Comparison of ENCODE assay signal across 33 cellular contexts in the genomic region with DNA sequence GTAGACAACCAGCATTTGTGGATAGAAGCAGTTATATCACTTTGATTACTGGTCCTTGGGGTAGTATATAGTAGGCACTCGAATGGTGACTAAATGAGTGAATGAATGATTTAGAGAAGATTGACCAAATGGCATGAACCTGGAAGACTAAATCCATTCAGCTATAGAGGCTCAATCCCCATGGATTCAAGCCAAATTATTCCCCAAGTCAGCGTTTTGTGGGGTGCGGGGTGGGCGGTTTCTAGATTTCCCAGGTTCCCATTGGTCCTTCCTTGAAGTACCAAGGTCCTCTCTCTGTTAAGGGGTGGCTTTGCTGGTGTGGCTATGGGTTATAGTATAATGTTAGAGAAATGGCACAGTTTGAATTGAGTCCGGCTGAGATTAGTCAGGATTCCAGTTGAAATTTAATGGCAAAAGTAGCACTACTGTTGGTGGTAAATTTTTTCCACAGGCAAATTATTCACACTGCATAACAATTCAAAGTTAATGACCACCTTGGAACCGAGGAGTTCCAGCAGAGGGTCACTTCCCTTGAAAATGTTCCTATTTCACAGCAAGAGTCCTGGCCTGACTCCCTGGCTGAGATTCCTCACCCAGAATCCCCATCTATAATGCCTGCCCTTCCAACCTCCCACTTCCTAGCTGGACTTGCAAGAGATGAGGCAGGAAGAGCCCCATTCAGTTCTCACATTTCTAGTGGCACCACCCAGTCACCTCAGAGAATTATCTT. TPM values are rescaled to one million over a fixed set of nuclear protein-coding genes. Genes with fewer than 3 reads are reported as not detected.
"Had no signal": no experiment of that assay in that cellular context is flagged by ENCODE, and none has a peak within 500 bp of the region (broad histone marks: within the 10 kb centered on the region; RNA-seq: fewer than 3 reads in every experiment).

No MANE protein-coding gene starts in this region.

- ATAC-seq: activated CD4-positive, CD25-positive, alpha-beta regulatory T cell treated with anti-CD3 and anti-CD28 coated beads, Interleukin-2, amount 50 U/mL, for 24 hours; activated CD8-positive, alpha-beta T cell treated with anti-CD3 and anti-CD28 coated beads for 36 hours; activated naive CD4-positive, alpha-beta T cell treated with anti-CD3 and anti-CD28 coated beads, Interleukin-2, amount 50 U/mL, for 72 hours; foreskin keratinocyte; gastrocnemius medialis; T-helper 17 cell had no signal

- H3K9me3 ChIP-seq: ascending aorta, gastrocnemius medialis, heart left ventricle had no signal

- DNase-seq: activated B cell treated with CpG ODN at 0.5 μM for 24 hours; activated CD4-positive, alpha-beta T cell treated with anti-CD3 and anti-CD28 coated beads for 48 hours; activated CD4-positive, alpha-beta T cell treated with anti-CD3 and anti-CD28 coated beads, Interleukin-2, amount 50 U/mL, for 1 hour; activated CD4-positive, alpha-beta T cell treated with anti-CD3 and anti-CD28 coated beads, Interleukin-2, amount 50 U/mL, for 48 hours; activated CD8-positive, alpha-beta memory T cell treated with anti-CD3 and anti-CD28 coated beads for 24 hours; activated CD8-positive, alpha-beta T cell treated with anti-CD3 and anti-CD28 coated beads for 36 hours; activated gamma-delta T cell; activated naive CD4-positive, alpha-beta T cell; activated naive CD4-positive, alpha-beta T cell treated with anti-CD3 and anti-CD28 coated beads, Interleukin-2, amount 10 ng/mL, durations not matched to agents 7 days and 5 days; activated naive CD8-positive, alpha-beta T cell treated with anti-CD3 and anti-CD28 coated beads, Interleukin-2, amount 10 ng/mL, durations not matched to agents 7 days and 5 days; activated T-cell treated with anti-CD3 and anti-CD28 coated beads, Interleukin-2, amount 50 U/mL, for 1 hour; activated T-cell treated with anti-CD3 and anti-CD28 coated beads, Interleukin-2, amount 50 U/mL, for 48 hours; brain microvascular endothelial cell; cortex of kidney; effector CD8-positive, alpha-beta T cell; foreskin keratinocyte; gastrocnemius medialis; glutamatergic neuron; heart left ventricle; T-helper 1 cell; T-helper 17 cell; T1000; WERI-Rb-1 had no signal

- H3K36me3 ChIP-seq: WERI-Rb-1 had no signal

- H3K4me1 ChIP-seq: ascending aorta, foreskin keratinocyte had no signal

- H3K27me3 ChIP-seq: ascending aorta, brain microvascular endothelial cell, foreskin keratinocyte, gastrocnemius medialis, heart left ventricle had no signal

- H3K4me3 ChIP-seq: ascending aorta, gastrocnemius medialis, heart left ventricle had no signal

- H3K27ac ChIP-seq: ascending aorta, brain microvascular endothelial cell, epithelial cell of prostate, foreskin keratinocyte, gastrocnemius medialis, heart left ventricle, WERI-Rb-1 had no signal

- FAIRE-seq: bronchial epithelial cell, colon, endometrium, endothelial cell of umbilical vein had no signal

RNA-seq across cellular contexts. Expression of a gene that starts 55.9 kb away (rescaled TPM):
- total RNA-seq: activated B cell treated with CpG ODN at 0.5 μM for 24 hours; activated CD8-positive, alpha-beta T cell treated with anti-CD3 and anti-CD28 coated beads for 36 hours; activated naive CD4-positive, alpha-beta T cell treated with anti-CD3 and anti-CD28 coated beads, Interleukin-2, amount 50 U/mL, for 72 hours; activated naive CD8-positive, alpha-beta T cell treated with anti-CD3 and anti-CD28 coated beads, Interleukin-2, amount 10 ng/mL, durations not matched to agents 7 days and 5 days; activated T-helper 1 cell treated with anti-CD3 and anti-CD28 coated beads, Interleukin-12 subunit alpha, Interleukin-12 subunit beta, Interleukin-2, Interleukin-4 antibody, amounts not matched to agents 30 ng/mL and 10 ng/mL and 1 ng/mL, durations not matched to agents 14 hours and 24 hours and 36 hours; activated T-helper 2 cell treated with anti-CD3 and anti-CD28 coated beads, Interferon-gamma antibody, Interleukin-2, Interleukin-4, amounts not matched to agents 10 μg/mL and 5 μg/mL and 100 μg/mL, durations not matched to agents 14 hours and 24 hours and 36 hours; bronchial epithelial cell; endothelial cell of umbilical vein; T-helper 17 cell had no signal
- polyA plus RNA-seq: endothelial cell of umbilical vein had no signal
